Comparison of ENCODE assay signal across 11 cellular contexts in the genomic region with DNA sequence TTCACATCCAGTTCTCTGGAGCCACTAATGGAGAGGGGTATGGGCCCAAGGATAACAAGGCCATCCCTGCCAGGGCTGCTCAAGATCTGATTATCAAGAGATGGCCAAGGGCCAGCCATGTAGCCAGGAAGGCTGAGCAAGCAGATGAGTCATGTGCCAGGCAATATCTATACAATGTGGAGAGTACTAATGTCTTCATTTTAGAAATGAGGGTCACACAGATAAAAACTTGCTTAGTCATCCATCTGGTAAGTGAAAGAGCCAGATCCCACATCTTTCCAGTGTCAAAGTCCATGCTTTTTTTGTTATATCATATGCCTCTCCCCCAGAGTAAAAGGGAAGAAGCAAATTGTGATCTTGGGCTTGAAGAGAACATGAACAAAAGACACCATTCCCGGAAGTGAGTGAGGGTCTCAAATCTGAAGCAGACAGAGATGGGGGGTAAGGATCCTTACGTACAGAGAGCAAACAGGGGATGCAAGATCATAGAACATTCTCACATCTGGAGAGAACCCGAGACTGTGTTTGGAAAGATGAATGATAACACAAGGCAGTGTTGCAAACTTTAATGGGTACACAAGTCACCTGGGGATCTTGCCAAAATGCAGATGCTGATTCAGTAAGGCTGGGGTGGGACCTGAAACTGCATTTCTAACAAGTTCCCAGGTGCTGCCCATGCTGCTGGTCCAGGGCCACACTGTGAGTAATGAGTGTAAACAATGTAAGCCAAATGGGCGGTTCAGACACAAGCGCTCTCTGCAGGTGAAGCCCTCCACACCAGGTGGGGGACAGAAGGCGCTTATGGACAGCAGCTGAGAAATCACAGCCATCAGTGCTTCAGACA. TPM values are rescaled to one million over a fixed set of nuclear protein-coding genes. Genes with fewer than 3 reads are reported as not detected.
DNase-seq lines count a peak whose midpoint lies in the region; ATAC-seq, FAIRE-seq and TF ChIP-seq lines count a peak whose summit lies in the region.
"Had no signal": no experiment of that assay in that cellular context is flagged by ENCODE, and none has a peak within 500 bp of the region (broad histone marks: within the 10 kb centered on the region; RNA-seq: fewer than 3 reads in every experiment).

No MANE protein-coding gene starts in this region.

- H3K4me2 ChIP-seq in HepG2 (ENCODE audit: low read depth, low read length), result peak overlapping the region; percentile 54

- WGBS in HepG2 (ENCODE audit: low lambda C conversion rate), result 6% methylated on average over 3 of the region's 6 CpGs

- 0 out of 4 replicates have a peak, but pooled peaks of 1 of the 2 experiments have one; percentile 4 for TF ChIP-seq EP300 in HepG2 (IDR thresholded peaks at IDR 0.05; ENCODE audit: low read depth in 2 of 2, low read length in 2 of 2)
- peak; percentile 36; the same call in 1 of the 2 replicates for TF ChIP-seq EP300 in HepG2 (CRISPR knock-in tag; IDR thresholded peaks at IDR 0.05; ENCODE audit: borderline replicate concordance)

- H4K20me1 ChIP-seq in HepG2 (ENCODE audit: insufficient read depth, low read length), result no peaks in the 10 kb centered on the region

- TF ChIP-seq CTCF in AG04449 (IDR thresholded peaks at IDR 0.05; ENCODE audit: insufficient read depth, low read length, missing control alignments), result no peak
- TF ChIP-seq CTCF in HepG2 (CRISPR knock-in tag; IDR thresholded peaks at IDR 0.05), result peak; percentile 52
- TF ChIP-seq CTCF in dorsolateral prefrontal cortex (IDR thresholded peaks at IDR 0.05 in 54 of 56, conservative IDR thresholded peaks at IDR 0.05 in 2 of 56; ENCODE audit: low read depth in 1 of 56, partially characterized antibody in 56 of 56), result no peak

- BruUV-seq in HepG2 (replicated peaks; lab: Mats Ljungman, UMichigan), result no TSS peak

- in situ Hi-C loops in HepG2 (cut with HindIII; ENCODE audit: extremely low pct_ligation_motif_present, low pct_unique_long_range_greater_than_20kb), result no loop called here

- H3K4me3 ChIP-seq in AG04449 (ENCODE audit: low read depth, low read length), result no peak overlapping the region
- no peak overlapping the region; a peak in 1 of 6 replicates for H3K4me3 ChIP-seq in HepG2 (replicated peaks in 1 of 3; ENCODE audit: insufficient read depth in 1 of 3, low read depth in 2 of 3, low read length in 3 of 3)
- no peak overlapping the region for H3K4me3 ChIP-seq in dorsolateral prefrontal cortex

- no peak for FAIRE-seq in HepG2 (lab: Jason Lieb, UNC)
- FAIRE-seq: endometrium had no signal

- TF ChIP-seq RAD21 in HepG2 (CRISPR knock-in tag; IDR thresholded peaks at IDR 0.05), result no peak

- no peaks in the 10 kb centered on the region for H3K79me2 ChIP-seq in HepG2 (ENCODE audit: insufficient read depth, low read length)

- H3K27me3 ChIP-seq in HepG2 (ENCODE audit: control insufficient read depth in 1 of 2, insufficient read depth in 2 of 2, low read length in 2 of 2), result no peaks in the 10 kb centered on the region
- H3K27me3 ChIP-seq in dorsolateral prefrontal cortex, result no peaks in the 10 kb centered on the region

- DNase-seq in AG04449 (ENCODE audit: low read depth, low spot score) (peak; percentile 75), M059J (ENCODE audit: low read depth) (peak; percentile 98), amniotic epithelial cell (ENCODE audit: low read depth) (peak; percentile 92), HepG2 (ENCODE audit: low spot score) (peak; percentile 43), dorsolateral prefrontal cortex (no peak), NAMALWA (ENCODE audit: low spot score) (no peak)
- no peak for DNase-seq in stimulated activated naive CD4-positive, alpha-beta T cell (lab: John Stamatoyannopoulos, UW)
- DNase-seq: H7 had no signal

- H3K27ac ChIP-seq in HepG2 (ENCODE audit: extremely low read length, insufficient read depth, low read length), result no peak overlapping the region
- no peak overlapping the region for H3K27ac ChIP-seq in dorsolateral prefrontal cortex

- intact Hi-C loops in HepG2 (cut with micrococcal nuclease; ENCODE audit: unreplicated experiment) (no loop called here), dorsolateral prefrontal cortex (cut with DNase I) (no loop called here)

- no peak for TF ChIP-seq POLR2A in HepG2 (IDR thresholded peaks at IDR 0.05; ENCODE audit: insufficient read depth in 1 of 2, low read depth in 2 of 2, low read length in 2 of 2)

- peak overlapping the region; percentile 45 for H2AFZ ChIP-seq in HepG2 (ENCODE audit: low read length)

- H3K9ac ChIP-seq in HepG2 (ENCODE audit: insufficient read depth, low read depth, low read length), result no peak overlapping the region

- ATAC-seq in HepG2, result peak; percentile 90
- ATAC-seq in HG03135 (IDR thresholded peaks at IDR 0.05; ENCODE audit: unreplicated experiment), result no peak

- H3K9me3 ChIP-seq in HepG2 (ENCODE audit: low read length), result no peaks in the 10 kb centered on the region

- no peaks in the 10 kb centered on the region for H3K36me3 ChIP-seq in HepG2 (replicated peaks in 1 of 2; ENCODE audit: control insufficient read depth in 1 of 2, insufficient read depth in 2 of 2, low read length in 2 of 2)

- peaks cover 20% of the 10 kb centered on the region for H3K4me1 ChIP-seq in HepG2 (ENCODE audit: insufficient read depth, low read length)

- CTCF ChIA-PET in AG04449 (lab: Yijun Ruan, JAX), result no interaction called here
- CTCF ChIA-PET in HepG2 (lab: Yijun Ruan, JAX; ENCODE audit: low intra/inter-chr PET ratio, low total read pairs), result no interaction called here

- POLR2A ChIA-PET in AG04449 (lab: Yijun Ruan, JAX), result no interaction called here
- POLR2A ChIA-PET in HepG2 (lab: Yijun Ruan, JAX), result no interaction called here

TF ChIP-seq in HepG2, 621 proteins besides CTCF, POLR2A, EP300 and RAD21 (continues in another document):
- TF ChIP-seq, protein P1, sequence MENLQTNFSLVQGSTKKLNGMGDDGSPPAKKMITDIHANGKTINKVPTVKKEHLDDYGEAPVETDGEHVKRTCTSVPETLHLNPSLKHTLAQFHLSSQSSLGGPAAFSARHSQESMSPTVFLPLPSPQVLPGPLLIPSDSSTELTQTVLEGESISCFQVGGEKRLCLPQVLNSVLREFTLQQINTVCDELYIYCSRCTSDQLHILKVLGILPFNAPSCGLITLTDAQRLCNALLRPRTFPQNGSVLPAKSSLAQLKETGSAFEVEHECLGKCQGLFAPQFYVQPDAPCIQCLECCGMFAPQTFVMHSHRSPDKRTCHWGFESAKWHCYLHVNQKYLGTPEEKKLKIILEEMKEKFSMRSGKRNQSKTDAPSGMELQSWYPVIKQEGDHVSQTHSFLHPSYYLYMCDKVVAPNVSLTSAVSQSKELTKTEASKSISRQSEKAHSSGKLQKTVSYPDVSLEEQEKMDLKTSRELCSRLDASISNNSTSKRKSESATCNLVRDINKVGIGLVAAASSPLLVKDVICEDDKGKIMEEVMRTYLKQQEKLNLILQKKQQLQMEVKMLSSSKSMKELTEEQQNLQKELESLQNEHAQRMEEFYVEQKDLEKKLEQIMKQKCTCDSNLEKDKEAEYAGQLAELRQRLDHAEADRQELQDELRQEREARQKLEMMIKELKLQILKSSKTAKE (CRISPR knock-in tag; IDR thresholded peaks at IDR 0.05; ENCODE audit: borderline replicate concordance), result 0 out of 2 replicates have a peak, but pooled peaks have one; percentile 14
- TF ChIP-seq TERF1 (CRISPR knock-in tag; IDR thresholded peaks at IDR 0.05), result no peak
- TF ChIP-seq HNRNPK (IDR thresholded peaks at IDR 0.05; ENCODE audit: low read depth, low read length, poor library complexity, severe bottlenecking), result no peak
- TF ChIP-seq FOSL2 (CRISPR knock-in tag; IDR thresholded peaks at IDR 0.05), result peak; percentile 94

RNA-seq across cellular contexts. Expression of gene GSTA3, which starts 20.0 kb away (rescaled TPM):
- total RNA-seq in M059J (2014; rRNA removed; shearing (Covaris generic)), result 0.27 and 2.4 TPM in 2 replicates
- total RNA-seq in HepG2 (2016; rRNA removed; fragmentation: Illumina TruSeq; extraction: Trizol) (not detected in 2 replicates), dorsolateral prefrontal cortex (not detected)
- not detected in 2 replicates for total RNA-seq in HepG2 (2016; cell fraction: cytosol; rRNA removed; fragmentation: Illumina TruSeq; extraction: Trizol; ENCODE audit: low read depth)
- total RNA-seq in HepG2 (2016; cell fraction: insoluble cytoplasmic fraction; rRNA removed; fragmentation: Illumina TruSeq; extraction: Trizol), result not detected in 2 replicates
- total RNA-seq in HepG2 (2016; cell fraction: membrane; rRNA removed; fragmentation: Illumina TruSeq; extraction: Trizol), result not detected in 2 replicates
- not detected in 2 replicates for total RNA-seq in HepG2 (2016; cell fraction: nucleus; rRNA removed; fragmentation: Illumina TruSeq; extraction: Trizol)
- not detected in 2 replicates for polyA plus RNA-seq in HepG2 (2011; rRNA removed)
- polyA plus RNA-seq in HepG2 (2011; cell fraction: cytosol; rRNA removed), result not detected in 2 replicates
- polyA plus RNA-seq in HepG2 (2011; cell fraction: nucleus; rRNA removed), result not detected in 2 replicates
- polyA plus RNA-seq in HepG2 (2012), result not detected in 2 replicates
- not detected in 2 replicates for polyA plus RNA-seq in HepG2 (2016; cell fraction: cytosol; fragmentation: Illumina TruSeq; extraction: Trizol; ENCODE audit: low read depth)
- polyA plus RNA-seq in HepG2 (2016; cell fraction: insoluble cytoplasmic fraction; fragmentation: Illumina TruSeq; extraction: Trizol; ENCODE audit: low read depth), result not detected in 2 replicates
- polyA plus RNA-seq in HepG2 (2016; cell fraction: membrane; fragmentation: Illumina TruSeq; extraction: Trizol; ENCODE audit: low read depth), result not detected in 2 replicates
- polyA plus RNA-seq in HepG2 (2016; cell fraction: nucleus; fragmentation: Illumina TruSeq; extraction: Trizol; ENCODE audit: insufficient read depth, low read depth), result not detected in 2 replicates
- not detected in 2 replicates for polyA minus RNA-seq in HepG2 (2011; rRNA and poly(A)+ RNA removed; ENCODE audit: low replicate concordance)
- not detected in 2 replicates for polyA minus RNA-seq in HepG2 (2011; cell fraction: cytosol; rRNA and poly(A)+ RNA removed)
- polyA minus RNA-seq in HepG2 (2011; cell fraction: nucleus; rRNA and poly(A)+ RNA removed), result not detected in 2 replicates
- total RNA-seq: H7, skeletal muscle tissue had no signal

Comparison
In these comparisons a context has a peak if more than half of its experiments do, and no peak if none do; other contexts are left out.
1. DNase-seq: peak in AG04449 (single experiment), M059J (single experiment), amniotic epithelial cell (single experiment) and HepG2 (single experiment); none in stimulated activated naive CD4-positive, alpha-beta T cell (0 of 6), dorsolateral prefrontal cortex (0 of 10) and NAMALWA (single experiment).